Comparison of ENCODE assay signal across 1 cellular context in the genomic region with DNA sequence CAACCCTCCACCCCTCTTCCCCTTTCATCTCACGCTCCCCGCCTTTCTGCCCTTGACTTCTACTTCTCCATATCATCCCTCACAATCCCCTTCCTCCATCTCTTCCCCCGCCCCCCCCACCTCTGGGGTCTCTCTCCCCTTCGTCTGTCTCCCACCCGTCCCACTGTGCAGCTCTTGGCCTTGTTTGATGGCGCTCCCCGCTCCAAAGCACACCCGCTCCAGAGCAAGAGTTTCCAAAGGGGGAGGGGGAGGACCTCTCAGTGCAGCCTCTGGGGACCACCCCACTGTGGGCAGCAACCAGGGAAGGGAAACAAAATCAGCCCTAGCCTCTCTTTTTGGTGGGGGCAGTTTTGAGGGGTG.
TF ChIP-seq lines count a peak whose summit lies in the region.

No MANE protein-coding gene starts in this region.

TF ChIP-seq in H1, 55 proteins besides CTCF, POLR2A, EP300 and RAD21:
- 0 out of 2 replicates have a peak, but pooled peaks have one; percentile 5 for TF ChIP-seq POLR2AphosphoS5 (IDR thresholded peaks at IDR 0.05; ENCODE audit: low read depth, low read length)
- TF ChIP-seq, protein P1, sequence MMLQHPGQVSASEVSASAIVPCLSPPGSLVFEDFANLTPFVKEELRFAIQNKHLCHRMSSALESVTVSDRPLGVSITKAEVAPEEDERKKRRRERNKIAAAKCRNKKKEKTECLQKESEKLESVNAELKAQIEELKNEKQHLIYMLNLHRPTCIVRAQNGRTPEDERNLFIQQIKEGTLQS (IDR thresholded peaks at IDR 0.05; ENCODE audit: insufficient read depth, low read depth, low read length) = no peak
- TF ChIP-seq CREB1 (IDR thresholded peaks at IDR 0.05) = no peak
